Comparison of ENCODE assay signal across 8 cellular contexts in the genomic region with DNA sequence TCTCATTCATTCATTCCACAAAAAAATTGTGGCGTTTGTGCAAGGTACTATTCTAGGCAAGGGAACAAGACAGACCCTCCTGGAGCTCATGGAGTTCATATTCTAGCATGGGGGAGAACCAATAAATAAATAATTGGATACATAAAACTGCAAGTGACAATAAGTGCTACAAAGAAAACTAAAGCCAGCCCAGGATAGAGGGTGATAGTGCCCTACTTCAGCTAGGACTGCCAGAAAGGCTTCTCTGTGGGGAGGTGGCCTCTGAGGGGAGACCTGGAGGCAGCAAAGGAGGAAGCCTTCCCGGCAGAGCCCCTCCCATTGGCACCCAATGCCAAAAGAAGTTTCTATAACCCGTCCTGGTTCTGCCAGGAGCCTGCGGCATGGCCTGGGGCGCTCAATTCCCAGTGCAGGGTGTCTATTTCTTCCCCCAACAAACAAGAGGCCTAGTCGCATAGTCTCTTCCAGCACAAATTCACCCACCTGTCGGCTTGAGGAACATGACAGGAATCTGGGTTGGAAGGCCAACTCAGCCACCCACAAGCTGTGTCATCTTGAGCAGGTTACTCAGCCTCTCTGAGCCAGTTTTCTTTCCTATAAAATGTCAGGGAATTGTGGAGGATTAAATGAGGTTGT.
DNase-seq lines count a peak whose midpoint lies in the region; ATAC-seq and TF ChIP-seq lines count a peak whose summit lies in the region.

No MANE protein-coding gene starts in this region.

- no peaks in the 10 kb centered on the region for H3K27me3 Mint-ChIP-seq in stimulated activated memory B cell treated with anti-CD40 and anti-IgM and Interleukin-4, amounts not matched to agents 10 μg/mL and 1 μg/mL and 100 μg/mL, for 72 hours

- peaks cover 11 to 24% of the 10 kb centered on the region in 2 experiments; a peak in 2 of 4 replicates for H3K4me1 ChIP-seq in SK-N-SH (ENCODE audit: control insufficient read depth in 1 of 2, insufficient read depth in 2 of 2, low read depth in 1 of 2, low read length in 1 of 2)
- H3K4me1 ChIP-seq in gastroesophageal sphincter = peaks cover 0 to 66% (median 12%) of the 10 kb centered on the region in 3 donors

- H3K4me2 ChIP-seq in SK-N-SH (no peak overlapping the region), SU-DHL-6 (ENCODE audit: low read depth, low read length, poor library complexity, severe bottlenecking) (peak overlapping the region; percentile 57)

- 85% methylated on average over 7 of the region's 7 CpGs for WGBS in SK-N-SH (ENCODE audit: low lambda C conversion rate)
- 42 to 88% methylated on average over 2 to 4 of the region's 7 CpGs for WGBS in gastroesophageal sphincter (ENCODE audit: low coverage in 1 of 2), 2 donors

- no peak for ATAC-seq in SK-N-SH treated with all-trans-retinoic acid at 6 μM for 48 hours
- ATAC-seq in gastroesophageal sphincter = no peak
- no peak for ATAC-seq in stimulated activated memory B cell treated with anti-CD40 and anti-IgM and Interleukin-4, amounts not matched to agents 10 μg/mL and 1 μg/mL and 100 μg/mL, for 72 hours

- H3K36me3 ChIP-seq in SK-N-SH (replicated peaks in 1 of 2; ENCODE audit: control insufficient read depth in 1 of 2, insufficient read depth in 2 of 2, low read length in 1 of 2) = no peaks in the 10 kb centered on the region
- H3K36me3 ChIP-seq in SU-DHL-6 (ENCODE audit: low read length) = no peaks in the 10 kb centered on the region
- H3K36me3 ChIP-seq in gastroesophageal sphincter = no peaks in the 10 kb centered on the region
- no peaks in the 10 kb centered on the region for H3K36me3 ChIP-seq in brain microvascular endothelial cell (replicated peaks)

- TF ChIP-seq EP300 in SK-N-SH (IDR thresholded peaks at IDR 0.05; ENCODE audit: borderline replicate concordance in 1 of 2, low read depth in 1 of 2, low read length in 1 of 2) (no peak), gastroesophageal sphincter (IDR thresholded peaks at IDR 0.05) (no peak)

- H3K9me2 ChIP-seq in SK-N-SH (no peaks in the 10 kb centered on the region), SU-DHL-6 (replicated peaks; ENCODE audit: insufficient read depth, low read length) (no peaks in the 10 kb centered on the region)

- no peak for TF ChIP-seq POLR2A in gastroesophageal sphincter (IDR thresholded peaks at IDR 0.05)

- no peaks in the 10 kb centered on the region for H4K20me1 ChIP-seq in SK-N-SH (ENCODE audit: insufficient read depth)
- H4K20me1 ChIP-seq in SU-DHL-6 (ENCODE audit: low read depth, low read length) = no peaks in the 10 kb centered on the region

- H3K27me3 ChIP-seq in SK-N-SH (ENCODE audit: insufficient read depth) (no peaks in the 10 kb centered on the region), SU-DHL-6 (ENCODE audit: low read length) (no peaks in the 10 kb centered on the region), gastroesophageal sphincter (no peaks in the 10 kb centered on the region), brain microvascular endothelial cell (replicated peaks) (no peaks in the 10 kb centered on the region)

- no peak overlapping the region for H3K4me3 ChIP-seq in SK-N-SH (ENCODE audit: low read depth in 2 of 2, low read length in 1 of 2)
- peak overlapping the region; percentile 23 for H3K4me3 ChIP-seq in SU-DHL-6 (ENCODE audit: insufficient read depth, low read length, poor library complexity, severe bottlenecking)
- H3K4me3 ChIP-seq in gastroesophageal sphincter = no peak overlapping the region
- no peak overlapping the region for H3K4me3 ChIP-seq in brain microvascular endothelial cell (ENCODE audit: low read depth, low read length)

- TF ChIP-seq CTCF in SK-N-SH (IDR thresholded peaks at IDR 0.05) = no peak
- TF ChIP-seq CTCF in SU-DHL-6 (IDR thresholded peaks at IDR 0.05; ENCODE audit: insufficient read depth, low read length, poor library complexity, severe bottlenecking) = no peak
- TF ChIP-seq CTCF in gastroesophageal sphincter (IDR thresholded peaks at IDR 0.05) = no peak
- no peak for TF ChIP-seq CTCF in brain microvascular endothelial cell (IDR thresholded peaks at IDR 0.05; ENCODE audit: low read depth, low read length, missing control alignments)

- H3K27ac ChIP-seq in SK-N-SH (ENCODE audit: low read depth in 2 of 2, low read length in 1 of 2) = no peak overlapping the region
- H3K27ac ChIP-seq in SU-DHL-6 (ENCODE audit: low read depth, low read length) = peak overlapping the region; percentile 95
- peak overlapping the region in 3 of 4 donors; percentile 66 to 76 (median 66) for H3K27ac ChIP-seq in gastroesophageal sphincter
- no peak overlapping the region for H3K27ac ChIP-seq in brain microvascular endothelial cell

- H3K27ac Mint-ChIP-seq in stimulated activated memory B cell treated with anti-CD40 and anti-IgM and Interleukin-4, amounts not matched to agents 10 μg/mL and 1 μg/mL and 100 μg/mL, for 72 hours = peak overlapping the region; percentile 66

- H3K9me3 Mint-ChIP-seq in stimulated activated memory B cell treated with anti-CD40 and anti-IgM and Interleukin-4, amounts not matched to agents 10 μg/mL and 1 μg/mL and 100 μg/mL, for 72 hours = no peaks in the 10 kb centered on the region

- peaks cover 93% of the 10 kb centered on the region for H3K4me1 Mint-ChIP-seq in stimulated activated memory B cell treated with anti-CD40 and anti-IgM and Interleukin-4, amounts not matched to agents 10 μg/mL and 1 μg/mL and 100 μg/mL, for 72 hours

- H3K4me3 Mint-ChIP-seq in stimulated activated memory B cell treated with anti-CD40 and anti-IgM and Interleukin-4, amounts not matched to agents 10 μg/mL and 1 μg/mL and 100 μg/mL, for 72 hours = peak overlapping the region; percentile 43

- H2AFZ ChIP-seq in SK-N-SH (ENCODE audit: low read depth) (no peak overlapping the region), SU-DHL-6 (ENCODE audit: low read depth, low read length, severe bottlenecking) (no peak overlapping the region)

- TF ChIP-seq RAD21 in SK-N-SH (IDR thresholded peaks at IDR 0.05; ENCODE audit: low read length) = no peak

- H3F3A ChIP-seq in SK-N-SH (replicated peaks; ENCODE audit: insufficient read depth) = no peaks in the 10 kb centered on the region
- peaks cover 53% of the 10 kb centered on the region for H3F3A ChIP-seq in SU-DHL-6 (ENCODE audit: insufficient read depth)

- no peaks in the 10 kb centered on the region for H3K9me3 ChIP-seq in SK-N-SH
- H3K9me3 ChIP-seq in SU-DHL-6 (ENCODE audit: insufficient read depth, low read length) = no peaks in the 10 kb centered on the region
- no peaks in the 10 kb centered on the region for H3K9me3 ChIP-seq in gastroesophageal sphincter

- CTCF ChIA-PET in SK-N-SH (lab: Yijun Ruan, JAX) = interaction anchor here (0.7 to 4.3 kb wide), 11 partner anchors 8 to 409 kb away, joined by 3 to 16 read pairs (median 3); no protein-coding TSS in a partner anchor

- peak; percentile 45 for DNase-seq in SK-N-SH
- DNase-seq in GM03348 (ENCODE audit: low spot score) = no peak
- DNase-seq in brain microvascular endothelial cell = no peak
- no peak for DNase-seq in GM19240 (ENCODE audit: insufficient read length, low spot score)

- POLR2A ChIA-PET in SK-N-SH (lab: Yijun Ruan, JAX) = no interaction called here

- in situ Hi-C loops in brain microvascular endothelial cell (cut with HindIII; ENCODE audit: low pct_ligation_motif_present, low sequenced_read_pairs) = no loop called here

- H3K9ac ChIP-seq in SK-N-SH (no peak overlapping the region), SU-DHL-6 (ENCODE audit: low read length) (peak overlapping the region; percentile 60)

- no peaks in the 10 kb centered on the region for H3K36me3 Mint-ChIP-seq in stimulated activated memory B cell treated with anti-CD40 and anti-IgM and Interleukin-4, amounts not matched to agents 10 μg/mL and 1 μg/mL and 100 μg/mL, for 72 hours

- H3K79me2 ChIP-seq in SK-N-SH (ENCODE audit: insufficient read depth) (no peaks in the 10 kb centered on the region), SU-DHL-6 (ENCODE audit: insufficient read depth, low read length) (no peaks in the 10 kb centered on the region)

TF ChIP-seq in SK-N-SH, 30 proteins besides CTCF, POLR2A, EP300 and RAD21:
- TF ChIP-seq GATA2 (CRISPR knock-in tag; IDR thresholded peaks at IDR 0.05) = no peak
- no peak for TF ChIP-seq RXRA (IDR thresholded peaks at IDR 0.05; ENCODE audit: borderline replicate concordance, low read depth)

TF ChIP-seq in SK-N-SH treated with all-trans-retinoic acid at 6 μM for 48 hours, 23 proteins besides CTCF, POLR2A, EP300 and RAD21:
- no peak for TF ChIP-seq TOX (CRISPR knock-in tag; IDR thresholded peaks at IDR 0.05; ENCODE audit: borderline replicate concordance)
- TF ChIP-seq, protein P1, sequence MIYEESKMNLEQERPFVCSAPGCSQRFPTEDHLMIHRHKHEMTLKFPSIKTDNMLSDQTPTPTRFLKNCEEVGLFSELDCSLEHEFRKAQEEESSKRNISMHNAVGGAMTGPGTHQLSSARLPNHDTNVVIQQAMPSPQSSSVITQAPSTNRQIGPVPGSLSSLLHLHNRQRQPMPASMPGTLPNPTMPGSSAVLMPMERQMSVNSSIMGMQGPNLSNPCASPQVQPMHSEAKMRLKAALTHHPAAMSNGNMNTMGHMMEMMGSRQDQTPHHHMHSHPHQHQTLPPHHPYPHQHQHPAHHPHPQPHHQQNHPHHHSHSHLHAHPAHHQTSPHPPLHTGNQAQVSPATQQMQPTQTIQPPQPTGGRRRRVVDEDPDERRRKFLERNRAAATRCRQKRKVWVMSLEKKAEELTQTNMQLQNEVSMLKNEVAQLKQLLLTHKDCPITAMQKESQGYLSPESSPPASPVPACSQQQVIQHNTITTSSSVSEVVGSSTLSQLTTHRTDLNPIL (CRISPR knock-in tag; IDR thresholded peaks at IDR 0.05; ENCODE audit: low read depth) = no peak
- TF ChIP-seq CSDC2 (CRISPR knock-in tag; IDR thresholded peaks at IDR 0.05) = no peak

Comparison
In these comparisons a context has a peak if more than half of its experiments do, and no peak if none do; other contexts are left out.
1. H3K27ac ChIP-seq: peak in SU-DHL-6 (single experiment) and gastroesophageal sphincter (3 of 4); none in SK-N-SH (0 of 2) and brain microvascular endothelial cell (single experiment).